1 cellular context compared by ENCODE assay signal in the genomic region with DNA sequence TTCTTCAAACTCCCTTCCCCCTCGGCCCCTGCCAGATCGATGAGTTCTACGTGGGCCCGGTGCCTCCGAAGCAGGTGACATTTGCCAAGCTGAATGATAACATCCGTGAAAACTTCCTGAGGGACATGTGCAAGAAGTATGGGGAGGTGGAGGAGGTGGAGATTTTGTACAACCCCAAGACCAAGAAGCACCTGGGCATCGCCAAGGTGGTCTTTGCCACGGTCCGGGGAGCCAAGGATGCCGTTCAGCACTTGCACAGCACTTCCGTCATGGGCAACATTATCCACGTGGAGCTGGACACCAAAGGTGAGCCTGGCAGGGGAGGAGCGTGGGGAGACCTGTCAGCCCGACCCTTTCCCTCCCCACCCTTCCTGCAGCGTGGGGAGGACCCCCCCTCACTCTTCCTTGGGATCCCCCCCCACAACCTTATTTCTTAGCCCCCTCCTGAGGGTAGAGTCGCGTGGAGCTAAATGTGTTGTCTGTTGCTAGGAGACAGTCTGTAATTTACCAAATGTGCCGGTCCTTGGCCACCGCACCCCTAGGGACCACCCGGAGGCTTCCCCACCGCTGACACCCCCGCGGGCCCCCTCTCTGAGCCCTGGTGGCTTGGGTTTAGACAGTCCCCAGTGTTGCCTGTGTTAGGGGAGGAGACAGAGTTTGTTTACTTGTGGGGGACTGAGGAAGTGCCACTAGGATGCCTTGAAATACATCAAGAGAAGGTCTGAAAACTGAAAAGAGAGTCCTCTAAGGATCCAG.
TF ChIP-seq lines count a peak whose summit lies in the region.

No MANE protein-coding gene starts in this region.

TF ChIP-seq in K562, 482 proteins besides CTCF, POLR2A, EP300 and RAD21 (continued from another document):
- TF ChIP-seq, protein P1, sequence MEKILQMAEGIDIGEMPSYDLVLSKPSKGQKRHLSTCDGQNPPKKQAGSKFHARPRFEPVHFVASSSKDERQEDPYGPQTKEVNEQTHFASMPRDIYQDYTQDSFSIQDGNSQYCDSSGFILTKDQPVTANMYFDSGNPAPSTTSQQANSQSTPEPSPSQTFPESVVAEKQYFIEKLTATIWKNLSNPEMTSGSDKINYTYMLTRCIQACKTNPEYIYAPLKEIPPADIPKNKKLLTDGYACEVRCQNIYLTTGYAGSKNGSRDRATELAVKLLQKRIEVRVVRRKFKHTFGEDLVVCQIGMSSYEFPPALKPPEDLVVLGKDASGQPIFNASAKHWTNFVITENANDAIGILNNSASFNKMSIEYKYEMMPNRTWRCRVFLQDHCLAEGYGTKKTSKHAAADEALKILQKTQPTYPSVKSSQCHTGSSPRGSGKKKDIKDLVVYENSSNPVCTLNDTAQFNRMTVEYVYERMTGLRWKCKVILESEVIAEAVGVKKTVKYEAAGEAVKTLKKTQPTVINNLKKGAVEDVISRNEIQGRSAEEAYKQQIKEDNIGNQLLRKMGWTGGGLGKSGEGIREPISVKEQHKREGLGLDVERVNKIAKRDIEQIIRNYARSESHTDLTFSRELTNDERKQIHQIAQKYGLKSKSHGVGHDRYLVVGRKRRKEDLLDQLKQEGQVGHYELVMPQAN (IDR thresholded peaks at IDR 0.05; ENCODE audit: borderline replicate concordance) = peak; percentile 95
- TF ChIP-seq EGR1 (conservative IDR thresholded peaks at IDR 0.05) (no peak), MXI1 (IDR thresholded peaks at IDR 0.05; ENCODE audit: low read depth, low read length) (peak; percentile 81), EP400 (IDR thresholded peaks at IDR 0.05) (no peak), MEF2A (IDR thresholded peaks at IDR 0.05; ENCODE audit: control insufficient read depth, low read depth, low read length) (no peak), RFX1 (IDR thresholded peaks at IDR 0.05) (peak; percentile 92), HDAC1 (IDR thresholded peaks at IDR 0.05) (peak in 1 of 2 experiments; percentile 95; a peak in 2 of 4 replicates), ETV1 (tag; conservative IDR thresholded peaks at IDR 0.05; ENCODE audit: low read depth) (no peak), ZNF239 (CRISPR knock-in tag; IDR thresholded peaks at IDR 0.05) (no peak), SAP30 (IDR thresholded peaks at IDR 0.05; ENCODE audit: borderline replicate concordance, insufficient read depth, low read depth, low read length, poor library complexity, severe bottlenecking) (peak; percentile 93), ELF1 (tag; IDR thresholded peaks at IDR 0.05) (0 out of 2 replicates have a peak, but pooled peaks have one; percentile 40), KDM2B (CRISPR knock-in tag; IDR thresholded peaks at IDR 0.05) (no peak), SREBF1 (IDR thresholded peaks at IDR 0.05; ENCODE audit: borderline replicate concordance, low read depth, low read length) (no peak), MIER1 (IDR thresholded peaks at IDR 0.05; ENCODE audit: low read depth) (no peak), HEY1 (CRISPR knock-in tag; IDR thresholded peaks at IDR 0.05; ENCODE audit: borderline replicate concordance) (no peak), ZNF253 (CRISPR knock-in tag; conservative IDR thresholded peaks at IDR 0.05) (no peak), SMAD2 (IDR thresholded peaks at IDR 0.05; ENCODE audit: low read depth, low read length) (no peak), SPI1 (IDR thresholded peaks at IDR 0.05; ENCODE audit: borderline replicate concordance, low read depth, low read length) (peak; percentile 81), NFYB (IDR thresholded peaks at IDR 0.05; ENCODE audit: extremely low read depth, insufficient read length) (no peak), ZNF644 (tag; IDR thresholded peaks at IDR 0.05; ENCODE audit: low read depth) (no peak), NCOA1 (IDR thresholded peaks at IDR 0.05; ENCODE audit: low read depth) (no peak), SIN3A (IDR thresholded peaks at IDR 0.05; ENCODE audit: borderline replicate concordance in 2 of 2, control insufficient read depth in 1 of 2, low read depth in 2 of 2, low read length in 2 of 2) (peak; percentile 81 to 83; a peak in 2 of 4 replicates), FOXK2 (conservative IDR thresholded peaks at IDR 0.05 in 1 of 2, IDR thresholded peaks at IDR 0.05 in 1 of 2; ENCODE audit: low read depth in 2 of 2) (peak in 1 of 2 experiments; percentile 53; a peak in 2 of 4 replicates), CHD4 (IDR thresholded peaks at IDR 0.05; ENCODE audit: insufficient read depth, insufficient replicate concordance, low read depth, low read length, poor library complexity, severe bottlenecking) (no peak)
- TF ChIP-seq, protein P2, sequence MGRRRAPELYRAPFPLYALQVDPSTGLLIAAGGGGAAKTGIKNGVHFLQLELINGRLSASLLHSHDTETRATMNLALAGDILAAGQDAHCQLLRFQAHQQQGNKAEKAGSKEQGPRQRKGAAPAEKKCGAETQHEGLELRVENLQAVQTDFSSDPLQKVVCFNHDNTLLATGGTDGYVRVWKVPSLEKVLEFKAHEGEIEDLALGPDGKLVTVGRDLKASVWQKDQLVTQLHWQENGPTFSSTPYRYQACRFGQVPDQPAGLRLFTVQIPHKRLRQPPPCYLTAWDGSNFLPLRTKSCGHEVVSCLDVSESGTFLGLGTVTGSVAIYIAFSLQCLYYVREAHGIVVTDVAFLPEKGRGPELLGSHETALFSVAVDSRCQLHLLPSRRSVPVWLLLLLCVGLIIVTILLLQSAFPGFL (CRISPR knock-in tag; IDR thresholded peaks at IDR 0.05) = no peak
- TF ChIP-seq, protein P3, sequence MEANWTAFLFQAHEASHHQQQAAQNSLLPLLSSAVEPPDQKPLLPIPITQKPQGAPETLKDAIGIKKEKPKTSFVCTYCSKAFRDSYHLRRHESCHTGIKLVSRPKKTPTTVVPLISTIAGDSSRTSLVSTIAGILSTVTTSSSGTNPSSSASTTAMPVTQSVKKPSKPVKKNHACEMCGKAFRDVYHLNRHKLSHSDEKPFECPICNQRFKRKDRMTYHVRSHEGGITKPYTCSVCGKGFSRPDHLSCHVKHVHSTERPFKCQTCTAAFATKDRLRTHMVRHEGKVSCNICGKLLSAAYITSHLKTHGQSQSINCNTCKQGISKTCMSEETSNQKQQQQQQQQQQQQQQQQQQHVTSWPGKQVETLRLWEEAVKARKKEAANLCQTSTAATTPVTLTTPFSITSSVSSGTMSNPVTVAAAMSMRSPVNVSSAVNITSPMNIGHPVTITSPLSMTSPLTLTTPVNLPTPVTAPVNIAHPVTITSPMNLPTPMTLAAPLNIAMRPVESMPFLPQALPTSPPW (CRISPR knock-in tag; IDR thresholded peaks at IDR 0.05) = peak; percentile 12; the same call in 1 of the 2 replicates
- TF ChIP-seq, protein P4, sequence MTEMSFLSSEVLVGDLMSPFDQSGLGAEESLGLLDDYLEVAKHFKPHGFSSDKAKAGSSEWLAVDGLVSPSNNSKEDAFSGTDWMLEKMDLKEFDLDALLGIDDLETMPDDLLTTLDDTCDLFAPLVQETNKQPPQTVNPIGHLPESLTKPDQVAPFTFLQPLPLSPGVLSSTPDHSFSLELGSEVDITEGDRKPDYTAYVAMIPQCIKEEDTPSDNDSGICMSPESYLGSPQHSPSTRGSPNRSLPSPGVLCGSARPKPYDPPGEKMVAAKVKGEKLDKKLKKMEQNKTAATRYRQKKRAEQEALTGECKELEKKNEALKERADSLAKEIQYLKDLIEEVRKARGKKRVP (CRISPR knock-in tag; IDR thresholded peaks at IDR 0.05) = no peak
- TF ChIP-seq, protein P5, sequence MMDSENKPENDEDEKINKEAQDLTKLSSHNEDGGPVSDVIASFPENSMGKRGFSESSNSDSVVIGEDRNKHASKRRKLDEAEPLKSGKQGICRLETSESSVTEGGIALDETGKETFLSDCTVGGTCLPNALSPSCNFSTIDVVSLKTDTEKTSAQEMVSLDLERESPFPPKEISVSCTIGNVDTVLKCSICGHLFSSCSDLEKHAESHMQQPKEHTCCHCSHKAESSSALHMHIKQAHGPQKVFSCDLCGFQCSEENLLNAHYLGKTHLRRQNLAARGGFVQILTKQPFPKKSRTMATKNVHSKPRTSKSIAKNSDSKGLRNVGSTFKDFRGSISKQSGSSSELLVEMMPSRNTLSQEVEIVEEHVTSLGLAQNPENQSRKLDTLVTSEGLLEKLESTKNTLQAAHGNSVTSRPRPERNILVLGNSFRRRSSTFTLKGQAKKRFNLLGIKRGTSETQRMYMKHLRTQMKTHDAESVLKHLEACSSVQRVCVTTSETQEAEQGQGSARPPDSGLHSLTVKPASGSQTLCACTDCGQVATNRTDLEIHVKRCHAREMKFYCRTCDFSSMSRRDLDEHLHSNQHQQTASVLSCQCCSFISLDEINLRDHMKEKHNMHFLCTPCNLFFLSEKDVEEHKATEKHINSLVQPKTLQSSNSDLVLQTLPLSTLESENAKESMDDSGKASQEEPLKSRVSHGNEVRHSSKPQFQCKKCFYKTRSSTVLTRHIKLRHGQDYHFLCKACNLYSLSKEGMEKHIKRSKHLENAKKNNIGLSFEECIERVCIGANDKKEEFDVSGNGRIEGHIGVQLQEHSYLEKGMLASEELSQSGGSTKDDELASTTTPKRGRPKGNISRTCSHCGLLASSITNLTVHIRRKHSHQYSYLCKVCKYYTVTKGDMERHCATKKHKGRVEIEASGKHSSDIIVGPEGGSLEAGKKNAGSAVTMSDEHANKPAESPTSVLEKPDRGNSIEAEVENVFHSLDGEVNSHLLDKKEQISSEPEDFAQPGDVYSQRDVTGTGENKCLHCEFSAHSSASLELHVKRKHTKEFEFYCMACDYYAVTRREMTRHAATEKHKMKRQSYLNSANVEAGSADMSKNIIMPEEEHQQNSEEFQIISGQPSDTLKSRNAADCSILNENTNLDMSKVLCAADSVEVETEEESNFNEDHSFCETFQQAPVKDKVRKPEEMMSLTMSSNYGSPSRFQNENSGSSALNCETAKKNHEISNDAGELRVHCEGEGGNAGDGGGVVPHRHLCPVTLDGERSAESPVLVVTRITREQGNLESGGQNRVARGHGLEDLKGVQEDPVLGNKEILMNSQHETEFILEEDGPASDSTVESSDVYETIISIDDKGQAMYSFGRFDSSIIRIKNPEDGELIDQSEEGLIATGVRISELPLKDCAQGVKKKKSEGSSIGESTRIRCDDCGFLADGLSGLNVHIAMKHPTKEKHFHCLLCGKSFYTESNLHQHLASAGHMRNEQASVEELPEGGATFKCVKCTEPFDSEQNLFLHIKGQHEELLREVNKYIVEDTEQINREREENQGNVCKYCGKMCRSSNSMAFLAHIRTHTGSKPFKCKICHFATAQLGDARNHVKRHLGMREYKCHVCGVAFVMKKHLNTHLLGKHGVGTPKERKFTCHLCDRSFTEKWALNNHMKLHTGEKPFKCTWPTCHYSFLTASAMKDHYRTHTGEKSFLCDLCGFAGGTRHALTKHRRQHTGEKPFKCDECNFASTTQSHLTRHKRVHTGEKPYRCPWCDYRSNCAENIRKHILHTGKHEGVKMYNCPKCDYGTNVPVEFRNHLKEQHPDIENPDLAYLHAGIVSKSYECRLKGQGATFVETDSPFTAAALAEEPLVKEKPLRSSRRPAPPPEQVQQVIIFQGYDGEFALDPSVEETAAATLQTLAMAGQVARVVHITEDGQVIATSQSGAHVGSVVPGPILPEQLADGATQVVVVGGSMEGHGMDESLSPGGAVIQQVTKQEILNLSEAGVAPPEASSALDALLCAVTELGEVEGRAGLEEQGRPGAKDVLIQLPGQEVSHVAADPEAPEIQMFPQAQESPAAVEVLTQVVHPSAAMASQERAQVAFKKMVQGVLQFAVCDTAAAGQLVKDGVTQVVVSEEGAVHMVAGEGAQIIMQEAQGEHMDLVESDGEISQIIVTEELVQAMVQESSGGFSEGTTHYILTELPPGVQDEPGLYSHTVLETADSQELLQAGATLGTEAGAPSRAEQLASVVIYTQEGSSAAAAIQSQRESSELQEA (IDR thresholded peaks at IDR 0.05; ENCODE audit: low read depth) = no peak
- TF ChIP-seq, protein P6, sequence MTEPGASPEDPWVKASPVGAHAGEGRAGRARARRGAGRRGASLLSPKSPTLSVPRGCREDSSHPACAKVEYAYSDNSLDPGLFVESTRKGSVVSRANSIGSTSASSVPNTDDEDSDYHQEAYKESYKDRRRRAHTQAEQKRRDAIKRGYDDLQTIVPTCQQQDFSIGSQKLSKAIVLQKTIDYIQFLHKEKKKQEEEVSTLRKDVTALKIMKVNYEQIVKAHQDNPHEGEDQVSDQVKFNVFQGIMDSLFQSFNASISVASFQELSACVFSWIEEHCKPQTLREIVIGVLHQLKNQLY (CRISPR knock-in tag; conservative IDR thresholded peaks at IDR 0.05) = no peak
- TF ChIP-seq, protein P7, sequence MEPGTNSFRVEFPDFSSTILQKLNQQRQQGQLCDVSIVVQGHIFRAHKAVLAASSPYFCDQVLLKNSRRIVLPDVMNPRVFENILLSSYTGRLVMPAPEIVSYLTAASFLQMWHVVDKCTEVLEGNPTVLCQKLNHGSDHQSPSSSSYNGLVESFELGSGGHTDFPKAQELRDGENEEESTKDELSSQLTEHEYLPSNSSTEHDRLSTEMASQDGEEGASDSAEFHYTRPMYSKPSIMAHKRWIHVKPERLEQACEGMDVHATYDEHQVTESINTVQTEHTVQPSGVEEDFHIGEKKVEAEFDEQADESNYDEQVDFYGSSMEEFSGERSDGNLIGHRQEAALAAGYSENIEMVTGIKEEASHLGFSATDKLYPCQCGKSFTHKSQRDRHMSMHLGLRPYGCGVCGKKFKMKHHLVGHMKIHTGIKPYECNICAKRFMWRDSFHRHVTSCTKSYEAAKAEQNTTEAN (CRISPR knock-in tag; IDR thresholded peaks at IDR 0.05) = no peak
